In genomic region chr15:100703671-100704070, GRCh38 we compare ENCODE assay signal across 30 cellular contexts.
A peak's percentile ranks its signal among the peaks of the same experiment; 100 is the strongest.
DNase-seq lines count a peak whose midpoint lies in the region; ATAC-seq, FAIRE-seq and TF ChIP-seq lines count a peak whose summit lies in the region.
"Had no signal": no experiment of that assay in that cellular context is flagged by ENCODE, and none has a peak within 500 bp of the region (broad histone marks: within the 10 kb centered on the region; RNA-seq: fewer than 3 reads in every experiment).

No MANE protein-coding gene starts in this region.

- H3K27me3 Mint-ChIP-seq in naive thymus-derived CD8-positive, alpha-beta T cell, result peaks cover 21 to 50% (median 23%) of the 10 kb centered on the region in 5 donors

- TF ChIP-seq POLR2A in H54 (IDR thresholded peaks at IDR 0.05; ENCODE audit: low read depth, low read length), result no peak

- H3K36me3 Mint-ChIP-seq in naive thymus-derived CD8-positive, alpha-beta T cell, result peaks cover 0 to 17% (median 0%) of the 10 kb centered on the region in 3 donors
- H3K36me3 Mint-ChIP-seq: activated naive CD8-positive, alpha-beta T cell treated with anti-CD3 and anti-CD28 coated beads for 36 hours; natural killer cell; stimulated activated effector memory CD8-positive, alpha-beta T cell treated with anti-CD3 and anti-CD28 coated beads, Interleukin-12 subunit alpha, Interleukin-12 subunit beta, amount 100 ng/mL, for 72 hours had no signal

- DNase-seq in GM13976 (ENCODE audit: low spot score) (peak; percentile 28), brain microvascular endothelial cell (no peak), mesenchymal stem cell (no peak), mucosa of descending colon (no peak), H54 (ENCODE audit: insufficient read length, low spot score) (no peak)
- no peak for DNase-seq in naive thymus-derived CD8-positive, alpha-beta T cell
- DNase-seq: activated CD4-positive, alpha-beta T cell treated with anti-CD3 and anti-CD28 coated beads for 4 hours; activated effector memory CD4-positive, alpha-beta T cell treated with Interleukin-2 at 50 U/mL for 16 hours; activated T-cell treated with anti-CD3 and anti-CD28 coated beads, Interleukin-2, amount 50 U/mL, for 1 hour; anterior cingulate cortex; colonic mucosa; COR-L47; DMS79; effector CD8-positive, alpha-beta T cell; GDM1; H7; natural killer cell; NCI-H1436; NCI-H2081 treated with DMSO at 0.1 percent for 48 hours; NCI-H2227 treated with DMSO at 0.1 percent for 48 hours; NCI-H526; SIG-M5; SW 1271; transverse colon had no signal

- H3K4ac ChIP-seq in mesenchymal stem cell (ENCODE audit: low read depth in 1 of 2, low read length in 2 of 2), result no peak overlapping the region

- H3K9me3 ChIP-seq in mesenchymal stem cell (ENCODE audit: control insufficient read depth, low read length), result no peaks in the 10 kb centered on the region
- no peaks in the 10 kb centered on the region for H3K9me3 ChIP-seq in mucosa of descending colon
- H3K9me3 ChIP-seq: BLaER1, colonic mucosa, transverse colon had no signal

- H3K4me2 ChIP-seq in mesenchymal stem cell (ENCODE audit: low read length, poor library complexity, severe bottlenecking), result no peak overlapping the region
- H3K4me2 ChIP-seq: BLaER1 had no signal

- H3K4me3 ChIP-seq in brain microvascular endothelial cell (ENCODE audit: low read depth, low read length) (no peak overlapping the region), mesenchymal stem cell (ENCODE audit: insufficient read depth in 1 of 2, low read depth in 1 of 2, low read length in 2 of 2) (no peak overlapping the region), mucosa of descending colon (no peak overlapping the region)
- H3K4me3 ChIP-seq: BLaER1, colonic mucosa, transverse colon had no signal

- no peaks in the 10 kb centered on the region for H3K79me1 ChIP-seq in mesenchymal stem cell (replicated peaks; ENCODE audit: low read length, poor library complexity, severe bottlenecking)

- peak overlapping the region; percentile 18 for H4K91ac ChIP-seq in mesenchymal stem cell (ENCODE audit: low read length)

- in situ Hi-C loops in GM13976 (cut with MboI; ENCODE audit: low sequenced_read_pairs, unreplicated experiment), result no loop called here
- in situ Hi-C loops in brain microvascular endothelial cell (cut with HindIII; ENCODE audit: low pct_ligation_motif_present, low sequenced_read_pairs), result no loop called here

- H3K36me3 ChIP-seq in brain microvascular endothelial cell (replicated peaks), result no peaks in the 10 kb centered on the region
- H3K36me3 ChIP-seq in mesenchymal stem cell (ENCODE audit: control insufficient read depth in 1 of 2, insufficient read depth in 2 of 2, low read depth in 1 of 2, low read length in 2 of 2), result no peaks in the 10 kb centered on the region
- H3K36me3 ChIP-seq in mucosa of descending colon (ENCODE audit: low read depth), result no peaks in the 10 kb centered on the region
- H3K36me3 ChIP-seq: BLaER1, colonic mucosa, transverse colon had no signal

- peak overlapping the region; percentile 65 for H2BK120ac ChIP-seq in mesenchymal stem cell (ENCODE audit: low read depth, low read length)

- TF ChIP-seq CTCF in GM13976 (IDR thresholded peaks at IDR 0.05; ENCODE audit: borderline replicate concordance, control extremely low read depth, extremely low read depth, insufficient read depth, missing control alignments) (no peak), brain microvascular endothelial cell (IDR thresholded peaks at IDR 0.05; ENCODE audit: low read depth, low read length, missing control alignments) (no peak), mucosa of descending colon (IDR thresholded peaks at IDR 0.05) (no peak)

- H3K14ac ChIP-seq in mesenchymal stem cell (ENCODE audit: low read length in 2 of 2), result no peak overlapping the region

- H3K27ac ChIP-seq in brain microvascular endothelial cell (peak overlapping the region; percentile 77), mesenchymal stem cell (ENCODE audit: low read length, poor library complexity, severe bottlenecking) (no peak overlapping the region)
- H3K27ac ChIP-seq: BLaER1, colonic mucosa, transverse colon, VCaP had no signal

- ATAC-seq in HG02885 (IDR thresholded peaks at IDR 0.05; ENCODE audit: poor library complexity, unreplicated experiment) (peak; percentile 4), mucosa of descending colon (no peak)
- no peak for ATAC-seq in naive thymus-derived CD8-positive, alpha-beta T cell
- ATAC-seq: natural killer cell, Panc1 had no signal

- 94% methylated on average over 10 of the region's 10 CpGs for WGBS in mesenchymal stem cell

- H3K9ac ChIP-seq in mesenchymal stem cell (ENCODE audit: low read length), result no peak overlapping the region
- H3K9ac ChIP-seq: BLaER1 had no signal

- no peak overlapping the region for H3K18ac ChIP-seq in mesenchymal stem cell (ENCODE audit: low read depth in 1 of 2, low read length in 2 of 2)

- H4K8ac ChIP-seq in mesenchymal stem cell (ENCODE audit: low read length), result no peak overlapping the region

- peak overlapping the region in 1 of 2 experiments; percentile 37 for H2BK12ac ChIP-seq in mesenchymal stem cell (ENCODE audit: low read length in 2 of 2)

- POLR2A ChIA-PET in naive thymus-derived CD8-positive, alpha-beta T cell (lab: Charles Lee), result no interaction called here

- FAIRE-seq in H54 (lab: Jason Lieb, UNC), result no peak

- H3K9me3 Mint-ChIP-seq in naive thymus-derived CD8-positive, alpha-beta T cell, result peaks cover 0 to 16% (median 5%) of the 10 kb centered on the region in 9 donors

- H3K27me3 ChIP-seq in brain microvascular endothelial cell (replicated peaks), result no peaks in the 10 kb centered on the region
- H3K27me3 ChIP-seq in mesenchymal stem cell (ENCODE audit: control insufficient read depth in 1 of 2, insufficient read depth in 1 of 2, low read length in 2 of 2), result no peaks in the 10 kb centered on the region
- H3K27me3 ChIP-seq: BLaER1, colonic mucosa, transverse colon had no signal

- H2AFZ ChIP-seq in mesenchymal stem cell (ENCODE audit: low read depth, low read length), result no peak overlapping the region

- H3K4me1 Mint-ChIP-seq in naive thymus-derived CD8-positive, alpha-beta T cell, result peaks cover 0 to 2% (median 0%) of the 10 kb centered on the region in 4 donors
- H3K4me1 Mint-ChIP-seq: stimulated activated effector memory CD8-positive, alpha-beta T cell treated with anti-CD3 and anti-CD28 coated beads, Interleukin-12 subunit alpha, Interleukin-12 subunit beta, amount 100 ng/mL, for 72 hours had no signal

- no peak overlapping the region for H2BK15ac ChIP-seq in mesenchymal stem cell (ENCODE audit: low read depth, poor library complexity, severe bottlenecking)

- intact Hi-C loops in mucosa of descending colon (cut with DNase I, micrococcal nuclease), result no loop called here

- no peak overlapping the region for H2AK5ac ChIP-seq in mesenchymal stem cell (ENCODE audit: low read length, severe bottlenecking)

- H3K23ac ChIP-seq in mesenchymal stem cell (ENCODE audit: low read length in 2 of 2), result no peak overlapping the region

- H3K4me1 ChIP-seq in mesenchymal stem cell (ENCODE audit: control insufficient read depth, insufficient read depth, low read depth, low read length) (peaks cover 7% of the 10 kb centered on the region), mucosa of descending colon (ENCODE audit: low read depth) (no peaks in the 10 kb centered on the region)
- H3K4me1 ChIP-seq: BLaER1, colonic mucosa, transverse colon had no signal

- H3K4me3 Mint-ChIP-seq in naive thymus-derived CD8-positive, alpha-beta T cell, result no peak overlapping the region
- H3K4me3 Mint-ChIP-seq: activated naive CD8-positive, alpha-beta T cell treated with anti-CD3 and anti-CD28 coated beads for 36 hours; natural killer cell; stimulated activated effector memory CD8-positive, alpha-beta T cell treated with anti-CD3 and anti-CD28 coated beads, Interleukin-12 subunit alpha, Interleukin-12 subunit beta, amount 100 ng/mL, for 72 hours had no signal

- H3K27ac Mint-ChIP-seq in naive thymus-derived CD8-positive, alpha-beta T cell, result no peak overlapping the region
- H3K27ac Mint-ChIP-seq: activated naive CD8-positive, alpha-beta T cell treated with anti-CD3 and anti-CD28 coated beads for 36 hours; natural killer cell; stimulated activated effector memory CD8-positive, alpha-beta T cell treated with anti-CD3 and anti-CD28 coated beads, Interleukin-12 subunit alpha, Interleukin-12 subunit beta, amount 100 ng/mL, for 72 hours had no signal

- no peak overlapping the region for H2BK5ac ChIP-seq in mesenchymal stem cell (ENCODE audit: low read depth, low read length, poor library complexity, severe bottlenecking)
